ENCODE assay signal across 8 cellular contexts in genomic region chr12:48903982-48904411, GRCh38. TPM values are rescaled to one million over a fixed set of nuclear protein-coding genes. Genes with fewer than 3 reads are reported as not detected.
DNase-seq lines count a peak whose midpoint lies in the region; ATAC-seq and TF ChIP-seq lines count a peak whose summit lies in the region.

No MANE protein-coding gene starts in this region.

- H3K36me3 Mint-ChIP-seq in GM23338 (ENCODE audit: low read depth) = no peaks in the 10 kb centered on the region
- H3K36me3 Mint-ChIP-seq in T-helper 2 cell treated with Interferon-gamma antibody and Interleukin-4, amounts not matched to agents 5 μg/mL and 100 μg/mL, for 36 hours (ENCODE audit: low read depth) = no peaks in the 10 kb centered on the region

- peaks cover 3% of the 10 kb centered on the region for H3K27me3 Mint-ChIP-seq in GM23338 (ENCODE audit: insufficient read depth, low read depth, poor library complexity)
- peaks cover 2% of the 10 kb centered on the region for H3K27me3 Mint-ChIP-seq in T-helper 2 cell treated with Interferon-gamma antibody and Interleukin-4, amounts not matched to agents 5 μg/mL and 100 μg/mL, for 36 hours (ENCODE audit: low read depth)

- H3K27ac ChIP-seq in GM23338 (ENCODE audit: low read depth) (no peak overlapping the region), iPS DF 6.9 (ENCODE audit: low read length) (no peak overlapping the region), gastrocnemius medialis (no peak overlapping the region)

- no peaks in the 10 kb centered on the region for H3K36me3 ChIP-seq in GM23338 (ENCODE audit: insufficient read depth)
- no peaks in the 10 kb centered on the region for H3K36me3 ChIP-seq in iPS DF 6.9 (ENCODE audit: control insufficient read depth, insufficient read depth, low read length)
- no peaks in the 10 kb centered on the region for H3K36me3 ChIP-seq in gastrocnemius medialis

- ATAC-seq in GM23338 (peak; percentile 100), gastrocnemius medialis (peak in 1 of 2 donors; percentile 58)

- no CpG with 5 or more reads among the region's 19 CpGs for WGBS in iPS DF 6.9 (ENCODE audit: insufficient coverage, insufficient read length)

- no peaks in the 10 kb centered on the region for H3K27me3 ChIP-seq in GM23338 (ENCODE audit: insufficient read depth)
- H3K27me3 ChIP-seq in iPS DF 6.9 (ENCODE audit: control insufficient read depth, insufficient read depth, low read length) = no peaks in the 10 kb centered on the region; the same call in 1 of the 2 replicates
- H3K27me3 ChIP-seq in gastrocnemius medialis = peaks cover 0 to 8% (median 4%) of the 10 kb centered on the region in 3 donors

- TF ChIP-seq POLR2A in gastrocnemius medialis (IDR thresholded peaks at IDR 0.05) = no peak

- H3K4me3 Mint-ChIP-seq in GM23338 = peak overlapping the region; percentile 71
- H3K4me3 Mint-ChIP-seq in T-helper 2 cell treated with Interferon-gamma antibody and Interleukin-4, amounts not matched to agents 5 μg/mL and 100 μg/mL, for 36 hours = peak overlapping the region; percentile 81

- H3K4me3 ChIP-seq in GM23338 (peak overlapping the region; percentile 65), astrocyte of the cerebellum (ENCODE audit: low read depth, low read length) (peak overlapping the region; percentile 46), iPS DF 6.9 (ENCODE audit: low read length) (peak overlapping the region; percentile 10; the same call in 1 of the 2 replicates), gastrocnemius medialis (peak overlapping the region; percentile 27 to 53 (median 44))

- no peaks in the 10 kb centered on the region for H3K4me1 Mint-ChIP-seq in GM23338
- peaks cover 11% of the 10 kb centered on the region for H3K4me1 Mint-ChIP-seq in T-helper 2 cell treated with Interferon-gamma antibody and Interleukin-4, amounts not matched to agents 5 μg/mL and 100 μg/mL, for 36 hours (ENCODE audit: low read depth)

- intact Hi-C loops in gastrocnemius medialis (cut with DNase I; ENCODE audit: low total_unique reads) = no loop called here

- in situ Hi-C loops in Caki2 (cut with HindIII; ENCODE audit: low pct_unique_long_range_greater_than_20kb, low sequenced_read_pairs) (no loop called here), astrocyte of the cerebellum (cut with HindIII; ENCODE audit: low sequenced_read_pairs) (no loop called here), gastrocnemius medialis (cut with MboI; ENCODE audit: low sequenced_read_pairs in 4 of 4) (no loop called here)

- no peaks in the 10 kb centered on the region for H4K20me1 ChIP-seq in GM23338 (replicated peaks; ENCODE audit: insufficient read depth)

- H3K27ac Mint-ChIP-seq in GM23338 = no peak overlapping the region
- H3K27ac Mint-ChIP-seq in T-helper 2 cell treated with Interferon-gamma antibody and Interleukin-4, amounts not matched to agents 5 μg/mL and 100 μg/mL, for 36 hours = no peak overlapping the region

- no peaks in the 10 kb centered on the region for H3K79me2 ChIP-seq in GM23338 (replicated peaks; ENCODE audit: insufficient read depth)

- H3K4me1 ChIP-seq in GM23338 (ENCODE audit: insufficient read depth) = 0 out of 2 replicates have a peak, but pooled peaks cover 2% of the 10 kb centered on the region
- no peaks in the 10 kb centered on the region for H3K4me1 ChIP-seq in iPS DF 6.9 (ENCODE audit: control insufficient read depth, insufficient read depth, low read length)
- H3K4me1 ChIP-seq in gastrocnemius medialis = peaks cover 0 to 4% of the 10 kb centered on the region in 2 donors

- H3K9me2 ChIP-seq in GM23338 (ENCODE audit: insufficient read depth) = no peaks in the 10 kb centered on the region

- peak overlapping the region; percentile 19; the same call in 1 of the 2 replicates for H2AFZ ChIP-seq in GM23338

- DNase-seq in Caki2 (ENCODE audit: low read depth) (peak; percentile 49), GM23338 (ENCODE audit: low spot score) (peak; percentile 98), NCI-H1092 treated with DMSO at 0.1 percent for 48 hours (lab: John Stamatoyannopoulos, UW) (peak; percentile 64), astrocyte of the cerebellum (ENCODE audit: low read depth) (peak; percentile 63), iPS DF 6.9 (ENCODE audit: low read depth, low spot score) (no peak), gastrocnemius medialis (peak in 1 of 2 donors; percentile 39), SW 1271 (lab: John Stamatoyannopoulos, UW) (no peak)
- DNase-seq in T-helper 2 cell treated with Interferon-gamma antibody and Interleukin-4, amounts not matched to agents 5 μg/mL and 100 μg/mL, for 36 hours (ENCODE audit: low spot score) = peak; percentile 73

- H3K9me3 ChIP-seq in iPS DF 6.9 (ENCODE audit: control insufficient read depth, insufficient read depth, low read length) = no peaks in the 10 kb centered on the region
- no peaks in the 10 kb centered on the region for H3K9me3 ChIP-seq in gastrocnemius medialis

- H3F3A ChIP-seq in GM23338 (replicated peaks; ENCODE audit: low read depth) = 0 out of 2 replicates have a peak, but pooled peaks cover 3% of the 10 kb centered on the region

- no peaks in the 10 kb centered on the region for H3K9me3 Mint-ChIP-seq in GM23338
- no peaks in the 10 kb centered on the region for H3K9me3 Mint-ChIP-seq in T-helper 2 cell treated with Interferon-gamma antibody and Interleukin-4, amounts not matched to agents 5 μg/mL and 100 μg/mL, for 36 hours

- TF ChIP-seq CTCF in GM23338 (conservative IDR thresholded peaks at IDR 0.05; ENCODE audit: low read depth in 2 of 2) (peak; percentile 70 to 86), astrocyte of the cerebellum (IDR thresholded peaks at IDR 0.05; ENCODE audit: low read depth, low read length, missing control alignments) (peak; percentile 77), gastrocnemius medialis (IDR thresholded peaks at IDR 0.05 in 4 of 5, conservative IDR thresholded peaks at IDR 0.05 in 1 of 5) (peak in 2 of 5 experiments; percentile 30 to 49)

- H3K4me2 ChIP-seq in GM23338 = peak overlapping the region; percentile 93

TF ChIP-seq in GM23338, 12 proteins besides CTCF, POLR2A, EP300 and RAD21 (continues in another document):
- TF ChIP-seq ZNF114 (CRISPR knock-in tag; IDR thresholded peaks at IDR 0.05) (no peak), ETS1 (IDR thresholded peaks at IDR 0.05) (no peak), REST (IDR thresholded peaks at IDR 0.05; ENCODE audit: unreplicated experiment) (no peak), EZH2phosphoT487 (IDR thresholded peaks at IDR 0.05; ENCODE audit: unreplicated experiment) (no peak), ZNF331 (CRISPR knock-in tag; IDR thresholded peaks at IDR 0.05; ENCODE audit: low read depth) (no peak), NANOG (IDR thresholded peaks at IDR 0.05; ENCODE audit: borderline replicate concordance) (no peak)

RNA-seq across cellular contexts. Expression of gene FKBP11, which starts 21.3 kb away (rescaled TPM):
- total RNA-seq in Caki2 (2014; rRNA removed; shearing (Covaris generic); ENCODE audit: low replicate concordance) = 20.0 and 31.6 TPM in 2 replicates
- 29.5 and 45.0 TPM in 2 replicates for total RNA-seq in GM23338 (2014; rRNA removed; shearing (Covaris generic))
- 94.9 and 97.2 TPM in 2 replicates for polyA plus RNA-seq in GM23338 (2016; fragmentation: Nextera tagmentation; extraction: Ambion mirVana)
- total RNA-seq in gastrocnemius medialis = 1 to 10 TPM in 3 of 4 donors, not detected in 1; 2.1 to 3.9 (median 3.0) TPM

RNA-seq across cellular contexts. Expression of gene RND1, which starts 38.3 kb away (rescaled TPM):
- total RNA-seq in Caki2 (2014; rRNA removed; shearing (Covaris generic); ENCODE audit: low replicate concordance) = 0.57 and 0.96 TPM in 2 replicates
- 7.4 and 10.4 TPM in 2 replicates for total RNA-seq in GM23338 (2014; rRNA removed; shearing (Covaris generic))
- 7.4 and 9.3 TPM in 2 replicates for polyA plus RNA-seq in GM23338 (2016; fragmentation: Nextera tagmentation; extraction: Ambion mirVana)
- total RNA-seq in gastrocnemius medialis = under 1 TPM in 1 of 4 donors, not detected in 3; 0.36 TPM

RNA-seq across cellular contexts. Expression of gene DDX23, which starts 52.0 kb away (rescaled TPM):
- 89.5 and 94.4 TPM in 2 replicates for total RNA-seq in Caki2 (2014; rRNA removed; shearing (Covaris generic); ENCODE audit: low replicate concordance)
- 78.5 and 93.0 TPM in 2 replicates for total RNA-seq in GM23338 (2014; rRNA removed; shearing (Covaris generic))
- 31.7 and 31.8 TPM in 2 replicates for polyA plus RNA-seq in GM23338 (2016; fragmentation: Nextera tagmentation; extraction: Ambion mirVana)
- 10 to 100 TPM; 55.8 to 80.6 (median 75.7) TPM for total RNA-seq in gastrocnemius medialis

RNA-seq across cellular contexts. Expression of gene ARF3, which starts 53.3 kb away (rescaled TPM):
- 174 and 178 TPM in 2 replicates for total RNA-seq in Caki2 (2014; rRNA removed; shearing (Covaris generic); ENCODE audit: low replicate concordance)
- 125 and 130 TPM in 2 replicates for total RNA-seq in GM23338 (2014; rRNA removed; shearing (Covaris generic))
- 53.9 and 57.0 TPM in 2 replicates for polyA plus RNA-seq in GM23338 (2016; fragmentation: Nextera tagmentation; extraction: Ambion mirVana)
- total RNA-seq in gastrocnemius medialis = 10 to 100 TPM in 3 of 4 donors, 1 to 10 TPM in 1; 4.9 to 17.2 (median 13.5) TPM

Comparison
In these comparisons a context has a peak if more than half of its experiments do, and no peak if none do; other contexts are left out.
1. DNase-seq: peak in Caki2 (single experiment), GM23338 (single experiment), NCI-H1092 treated with DMSO at 0.1 percent for 48 hours (single experiment), T-helper 2 cell treated with Interferon-gamma antibody and Interleukin-4, amounts not matched to agents 5 μg/mL and 100 μg/mL, for 36 hours (single experiment) and astrocyte of the cerebellum (single experiment); none in iPS DF 6.9 (single experiment) and SW 1271 (0 of 2).
2. H3K4me3 ChIP-seq: peak in every context shown above with its lines; median percentile 65 in GM23338; 46 in astrocyte of the cerebellum; 44 in gastrocnemius medialis; 10 in iPS DF 6.9.